9 cellular contexts compared by ENCODE assay signal in genomic region chr19:55657004-55657747, GRCh38. TPM values are rescaled to one million over a fixed set of nuclear protein-coding genes. Genes with fewer than 3 reads are reported as not detected.
DNase-seq lines count a peak whose midpoint lies in the region; ATAC-seq and TF ChIP-seq lines count a peak whose summit lies in the region.
"Had no signal": no experiment of that assay in that cellular context is flagged by ENCODE, and none has a peak within 500 bp of the region (broad histone marks: within the 10 kb centered on the region; RNA-seq: fewer than 3 reads in every experiment).

No MANE protein-coding gene starts in this region.

- WGBS in ectodermal cell, 2 experiments: 80 to 82% methylated on average over 18 of the region's 18 CpGs

- DNase-seq in osteoblast (ENCODE audit: insufficient read length, low spot score, missing footprints): peak; percentile 86
- no peak for DNase-seq in SKM-1 treated with dmso at 0.1 percent for 144 hours (lab: John Stamatoyannopoulos, UW; ENCODE audit: unreplicated experiment)
- DNase-seq in NCI-H1436 treated with DMSO at 0.1 percent for 48 hours (lab: John Stamatoyannopoulos, UW): no peak
- DNase-seq: activated gamma-delta T cell had no signal

- H3K4me1 ChIP-seq in OCI-LY3 (ENCODE audit: low read length) (peaks cover 32% of the 10 kb centered on the region), ectodermal cell (ENCODE audit: control insufficient read depth, insufficient read depth, low read length) (peaks cover 14% of the 10 kb centered on the region), osteoblast (ENCODE audit: insufficient read depth, low read length) (peaks cover 30% of the 10 kb centered on the region)

- peaks cover 69% of the 10 kb centered on the region for H3K79me2 ChIP-seq in OCI-LY3 (ENCODE audit: low read length)
- peaks cover 72% of the 10 kb centered on the region for H3K79me2 ChIP-seq in osteoblast (ENCODE audit: insufficient read depth, low read length)

- no peaks in the 10 kb centered on the region for H3K27me3 ChIP-seq in OCI-LY3 (ENCODE audit: low read depth, low read length)
- H3K27me3 ChIP-seq in ectodermal cell (ENCODE audit: control insufficient read depth, insufficient read depth, low read length, poor library complexity, severe bottlenecking): no peaks in the 10 kb centered on the region
- no peaks in the 10 kb centered on the region for H3K27me3 ChIP-seq in osteoblast (ENCODE audit: insufficient read depth, low read length)

- H3K9me3 ChIP-seq in OCI-LY3 (ENCODE audit: insufficient read depth, low read length) (no peaks in the 10 kb centered on the region), ectodermal cell (ENCODE audit: control insufficient read depth, low read length) (no peaks in the 10 kb centered on the region), osteoblast (ENCODE audit: low read depth, low read length) (no peaks in the 10 kb centered on the region)

- no peak for ATAC-seq in HG02678 (IDR thresholded peaks at IDR 0.05; ENCODE audit: unreplicated experiment)
- no peak for ATAC-seq in HG03280 (IDR thresholded peaks at IDR 0.05; ENCODE audit: unreplicated experiment)

- TF ChIP-seq CTCF in OCI-LY3 (IDR thresholded peaks at IDR 0.05; ENCODE audit: low read depth, low read length) (no peak), osteoblast (IDR thresholded peaks at IDR 0.05; ENCODE audit: extremely low read depth, low read depth, low read length) (no peak)

- H3K36me3 ChIP-seq in OCI-LY3 (replicated peaks; ENCODE audit: low read depth, low read length): peaks cover 61% of the 10 kb centered on the region
- H3K36me3 ChIP-seq in ectodermal cell (ENCODE audit: control insufficient read depth, insufficient read depth, low read length): peaks cover 18% of the 10 kb centered on the region
- H3K36me3 ChIP-seq in osteoblast (ENCODE audit: insufficient read depth, low read length): peaks cover 18% of the 10 kb centered on the region

- H2AFZ ChIP-seq in OCI-LY3 (ENCODE audit: low read depth, low read length): no peak overlapping the region
- no peak overlapping the region for H2AFZ ChIP-seq in osteoblast (ENCODE audit: low read length)

- H3K9ac ChIP-seq in OCI-LY3 (ENCODE audit: low read length): peak overlapping the region; percentile 94

- H3K4me3 ChIP-seq in GM08714 (ENCODE audit: low read length) (peak overlapping the region; percentile 98), OCI-LY3 (ENCODE audit: low read length) (peak overlapping the region; percentile 88), ectodermal cell (ENCODE audit: insufficient read depth, low read depth, low read length) (peak overlapping the region; percentile 99), osteoblast (ENCODE audit: insufficient read depth, low read length) (peak overlapping the region; percentile 97)

- H3K27ac ChIP-seq in OCI-LY3 (ENCODE audit: low read length) (peak overlapping the region; percentile 90), ectodermal cell (ENCODE audit: insufficient read depth, low read depth, low read length, poor library complexity, severe bottlenecking) (no peak overlapping the region), osteoblast (ENCODE audit: low read depth, low read length) (peak overlapping the region; percentile 43)

- H3K4me2 ChIP-seq in OCI-LY3 (ENCODE audit: low read length) (peak overlapping the region; percentile 98), osteoblast (ENCODE audit: insufficient read depth, low read length) (peak overlapping the region; percentile 98)

- H4K20me1 ChIP-seq in OCI-LY3 (ENCODE audit: insufficient read depth, low read length) (peaks cover 57% of the 10 kb centered on the region), osteoblast (ENCODE audit: insufficient read depth, low read length) (peaks cover 57% of the 10 kb centered on the region)

RNA-seq across cellular contexts. Expression of gene U2AF2, which starts 2.3 kb away (rescaled TPM):
- 300 TPM for polyA plus RNA-seq in ectodermal cell (2013, experiment 1 of 4)
- 239 TPM for polyA plus RNA-seq in ectodermal cell (2013, experiment 2 of 4)
- 197 TPM for polyA plus RNA-seq in ectodermal cell (2013, experiment 3 of 4)
- polyA plus RNA-seq in ectodermal cell (2013, experiment 4 of 4): 204 TPM
- 64.5 and 70.2 TPM in 2 replicates for total RNA-seq in osteoblast

RNA-seq across cellular contexts. Expression of gene CCDC106, which starts 9.2 kb away (rescaled TPM):
- 24.8 TPM for polyA plus RNA-seq in ectodermal cell (2013, experiment 1 of 4)
- 24.6 TPM for polyA plus RNA-seq in ectodermal cell (2013, experiment 2 of 4)
- 17.5 TPM for polyA plus RNA-seq in ectodermal cell (2013, experiment 3 of 4)
- polyA plus RNA-seq in ectodermal cell (2013, experiment 4 of 4): 18.4 TPM
- total RNA-seq in osteoblast: 10.5 and 13.3 TPM in 2 replicates

RNA-seq across cellular contexts. Expression of gene ZNF581, which starts 13.7 kb away (rescaled TPM):
- polyA plus RNA-seq in ectodermal cell (2013, experiment 1 of 4): 41.1 TPM
- 40.1 TPM for polyA plus RNA-seq in ectodermal cell (2013, experiment 2 of 4)
- polyA plus RNA-seq in ectodermal cell (2013, experiment 3 of 4): 41.4 TPM
- polyA plus RNA-seq in ectodermal cell (2013, experiment 4 of 4): 45.9 TPM
- total RNA-seq in osteoblast: 25.7 and 28.6 TPM in 2 replicates

RNA-seq across cellular contexts. Expression of gene ZNF580, which starts 16.4 kb away (rescaled TPM):
- polyA plus RNA-seq in ectodermal cell (2013, experiment 1 of 4): 45.3 TPM
- polyA plus RNA-seq in ectodermal cell (2013, experiment 2 of 4): 44.3 TPM
- polyA plus RNA-seq in ectodermal cell (2013, experiment 3 of 4): 41.1 TPM
- polyA plus RNA-seq in ectodermal cell (2013, experiment 4 of 4): 44.7 TPM
- total RNA-seq in osteoblast: 6.5 and 8.3 TPM in 2 replicates

RNA-seq across cellular contexts. Expression of gene EPN1, which starts 17.9 kb away (rescaled TPM):
- 130 TPM for polyA plus RNA-seq in ectodermal cell (2013, experiment 1 of 4)
- polyA plus RNA-seq in ectodermal cell (2013, experiment 2 of 4): 124 TPM
- 81.3 TPM for polyA plus RNA-seq in ectodermal cell (2013, experiment 3 of 4)
- polyA plus RNA-seq in ectodermal cell (2013, experiment 4 of 4): 76.1 TPM
- total RNA-seq in osteoblast: 25.0 and 31.5 TPM in 2 replicates
